Comparison of ENCODE assay signal across 11 cellular contexts in the genomic region with DNA sequence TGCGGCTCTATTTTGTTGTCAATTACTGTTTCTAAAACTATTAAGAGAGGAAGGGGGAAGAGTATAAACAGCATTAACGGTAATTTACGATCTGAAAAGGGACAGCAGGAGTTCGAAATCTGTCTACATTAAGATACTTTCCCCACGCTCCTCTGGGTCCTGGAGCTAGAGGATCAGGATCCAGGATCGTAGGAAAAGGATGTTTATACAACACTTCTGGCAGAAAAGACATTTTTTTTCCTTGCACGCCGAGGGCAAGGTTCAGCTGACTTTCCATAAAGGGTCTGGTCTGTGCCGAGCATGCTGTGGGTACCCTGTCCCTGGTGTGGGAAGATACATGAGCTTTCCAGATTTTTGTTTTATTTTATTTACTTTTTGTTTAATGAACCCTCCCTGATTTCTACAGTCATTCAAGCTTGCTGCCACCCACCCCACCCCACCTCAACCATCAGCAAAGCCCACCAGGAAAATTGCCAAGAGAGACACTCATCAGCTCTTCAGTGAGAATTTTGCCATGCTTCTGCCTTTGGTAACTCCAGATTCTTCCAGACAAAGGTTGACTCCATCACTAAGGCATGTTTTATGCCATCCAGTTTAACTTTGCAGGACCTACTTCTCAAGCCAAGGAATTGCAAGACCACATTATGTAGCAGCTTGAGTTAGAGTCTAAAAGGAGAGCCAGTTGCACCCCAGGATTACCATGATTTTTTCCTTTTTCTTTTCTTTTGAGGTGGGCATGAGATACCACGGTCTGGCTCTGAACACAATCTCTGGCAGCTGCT.
DNase-seq lines count a peak whose midpoint lies in the region; ATAC-seq and TF ChIP-seq lines count a peak whose summit lies in the region.
"Had no signal": no experiment of that assay in that cellular context is flagged by ENCODE, and none has a peak within 500 bp of the region (broad histone marks: within the 10 kb centered on the region; RNA-seq: fewer than 3 reads in every experiment).

No MANE protein-coding gene starts in this region.

- peaks cover 14% of the 10 kb centered on the region for H3K4me1 Mint-ChIP-seq in activated T-cell treated with anti-CD3 and anti-CD28 coated beads, Interleukin-2, amount 50 U/mL, for 24 hours (ENCODE audit: low read depth)
- H3K4me1 Mint-ChIP-seq in stimulated activated naive CD8-positive, alpha-beta T cell treated with anti-CD3 and anti-CD28 coated beads, Interleukin-15, amount 100 ng/mL, for 72 hours, result peaks cover 24% of the 10 kb centered on the region

- intact Hi-C loops in OCI-LY7 (cut with micrococcal nuclease; ENCODE audit: unreplicated experiment), result loop anchor here (1.0 to 5.0 kb wide), 4 partner anchors 43 to 1032 kb away; no protein-coding TSS in a partner anchor

- H3K4me1 ChIP-seq in OCI-LY7 (ENCODE audit: insufficient read depth, low read length, poor library complexity, severe bottlenecking), result peaks cover 23% of the 10 kb centered on the region

- H3K4me3 Mint-ChIP-seq in activated T-cell treated with anti-CD3 and anti-CD28 coated beads, Interleukin-2, amount 50 U/mL, for 24 hours, result peak overlapping the region; percentile 21
- peak overlapping the region; percentile 51 to 52 for H3K4me3 Mint-ChIP-seq in stimulated activated naive CD8-positive, alpha-beta T cell treated with anti-CD3 and anti-CD28 coated beads, Interleukin-15, amount 100 ng/mL, for 72 hours
- H3K4me3 Mint-ChIP-seq: IgD-negative memory B cell had no signal

- no peaks in the 10 kb centered on the region for H3K36me3 ChIP-seq in OCI-LY7 (ENCODE audit: insufficient read depth, low read length)

- no peaks in the 10 kb centered on the region; the same call in 1 of the 2 replicates for H3K9me3 ChIP-seq in OCI-LY7 (ENCODE audit: low read length)

- H3K9me2 ChIP-seq in OCI-LY7 (ENCODE audit: insufficient read depth, low read length), result no peaks in the 10 kb centered on the region

- no peak overlapping the region for H3K4me3 ChIP-seq in OCI-LY7 (ENCODE audit: low read depth, low read length, poor library complexity, severe bottlenecking)

- H3K9me3 Mint-ChIP-seq in activated T-cell treated with anti-CD3 and anti-CD28 coated beads, Interleukin-2, amount 50 U/mL, for 24 hours, result no peaks in the 10 kb centered on the region
- peaks cover 4 to 8% of the 10 kb centered on the region in 2 donors for H3K9me3 Mint-ChIP-seq in stimulated activated naive CD8-positive, alpha-beta T cell treated with anti-CD3 and anti-CD28 coated beads, Interleukin-15, amount 100 ng/mL, for 72 hours

- CTCF ChIA-PET in OCI-LY7 (lab: Charles Lee; ENCODE audit: unreplicated experiment), result interaction anchor here (1.0 kb wide), 1 partner anchor 124 kb away, joined by 3 read pairs; no protein-coding TSS in a partner anchor

- no peaks in the 10 kb centered on the region for H3K36me3 Mint-ChIP-seq in activated T-cell treated with anti-CD3 and anti-CD28 coated beads, Interleukin-2, amount 50 U/mL, for 24 hours (ENCODE audit: low read depth)

- peak overlapping the region; percentile 53; the same call in 1 of the 2 replicates for H2AFZ ChIP-seq in OCI-LY7 (ENCODE audit: low read length)

- no peaks in the 10 kb centered on the region for H3K79me2 ChIP-seq in OCI-LY7 (ENCODE audit: insufficient read depth, low read depth, low read length)

- no peak overlapping the region for H3K27ac Mint-ChIP-seq in activated T-cell treated with anti-CD3 and anti-CD28 coated beads, Interleukin-2, amount 50 U/mL, for 24 hours
- H3K27ac Mint-ChIP-seq in stimulated activated naive CD8-positive, alpha-beta T cell treated with anti-CD3 and anti-CD28 coated beads, Interleukin-15, amount 100 ng/mL, for 72 hours, result no peak overlapping the region
- H3K27ac Mint-ChIP-seq: IgD-negative memory B cell had no signal

- H3K27me3 Mint-ChIP-seq in activated T-cell treated with anti-CD3 and anti-CD28 coated beads, Interleukin-2, amount 50 U/mL, for 24 hours, result no peaks in the 10 kb centered on the region
- H3K27me3 Mint-ChIP-seq in stimulated activated naive CD8-positive, alpha-beta T cell treated with anti-CD3 and anti-CD28 coated beads, Interleukin-15, amount 100 ng/mL, for 72 hours, result no peaks in the 10 kb centered on the region

- POLR2A ChIA-PET in OCI-LY7 (lab: Charles Lee), result interaction anchor here (0.6 to 1.3 kb wide), 4 partner anchors 13 to 405 kb away, joined by 3 to 4 read pairs (median 3); no protein-coding TSS in a partner anchor

- ATAC-seq in stimulated activated naive CD8-positive, alpha-beta T cell treated with anti-CD3 and anti-CD28 coated beads, Interleukin-15, amount 100 ng/mL, for 72 hours, result no peak
- no peak for ATAC-seq in HG03565 (IDR thresholded peaks at IDR 0.05; ENCODE audit: unreplicated experiment)
- ATAC-seq: PC-3 had no signal

- H3K4me2 ChIP-seq in OCI-LY7 (ENCODE audit: low read length), result no peak overlapping the region

- no peak for DNase-seq in activated T-cell treated with anti-CD3 and anti-CD28 coated beads, Interleukin-2, amount 50 U/mL, for 24 hours
- DNase-seq in activated T-cell treated with anti-CD3 and anti-CD28 coated beads, Interleukin-2, amount 50 U/mL, for 1 hour, result no peak
- DNase-seq in OCI-LY7 (ENCODE audit: low spot score), result no peak
- peak; percentile 39 for DNase-seq in fibroblast of gingiva (ENCODE audit: low read depth)
- DNase-seq in stimulated activated naive CD8-positive, alpha-beta T cell treated with anti-CD3 and anti-CD28 coated beads, Interleukin-15, amount 100 ng/mL, for 72 hours, result no peak
- no peak for DNase-seq in NCI-H1105 (lab: John Stamatoyannopoulos, UW)
- DNase-seq in DMS114 treated with DMSO at 0.1 percent for 48 hours (lab: John Stamatoyannopoulos, UW; ENCODE audit: unreplicated experiment), result no peak
- DNase-seq: NCI-H2107 had no signal

- H4K20me1 ChIP-seq in OCI-LY7 (ENCODE audit: insufficient read depth, low read length), result no peaks in the 10 kb centered on the region

- no TSS peak for BruUV-seq in OCI-LY7 (replicated peaks; lab: Mats Ljungman, UMichigan)

- no peak for TF ChIP-seq CTCF in OCI-LY7 (conservative IDR thresholded peaks at IDR 0.05; ENCODE audit: low read length)

- H3K27ac ChIP-seq in OCI-LY7 (ENCODE audit: low read depth, low read length, poor library complexity, severe bottlenecking), result no peak overlapping the region
